10 cellular contexts compared by ENCODE assay signal in genomic region chr7:113015038-113015645, GRCh38.
A peak's percentile ranks its signal among the peaks of the same experiment; 100 is the strongest.
DNase-seq lines count a peak whose midpoint lies in the region; FAIRE-seq and TF ChIP-seq lines count a peak whose summit lies in the region.
"Had no signal": no experiment of that assay in that cellular context is flagged by ENCODE, and none has a peak within 500 bp of the region (broad histone marks: within the 10 kb centered on the region; RNA-seq: fewer than 3 reads in every experiment).

No MANE protein-coding gene starts in this region.

- BruUV-seq in endothelial cell of umbilical vein (replicated peaks; lab: Mats Ljungman, UMichigan): no TSS peak

- DNase-seq in NCI-H1092 treated with DMSO at 0.1 percent for 48 hours (lab: John Stamatoyannopoulos, UW) (peak; percentile 19), NCI-H1092 (lab: John Stamatoyannopoulos, UW) (no peak), NCI-H69 (lab: John Stamatoyannopoulos, UW) (peak; percentile 53), endothelial cell of umbilical vein (ENCODE audit: low read depth, low spot score) (peak; percentile 34), putamen (ENCODE audit: low spot score) (peak; percentile 8), HK-2 (ENCODE audit: unreplicated experiment) (no peak), nucleus accumbens (lab: John Stamatoyannopoulos, UW) (no peak), NCI-H1048 (lab: John Stamatoyannopoulos, UW) (no peak)
- DNase-seq: activated gamma-delta T cell treated with Interleukin-2 at 50 U/mL for 16 hours; CD4-positive, CD25-positive, alpha-beta regulatory T cell had no signal

- H2AFZ ChIP-seq in endothelial cell of umbilical vein (ENCODE audit: low read depth, low read length): no peak overlapping the region

- H3K36me3 ChIP-seq in endothelial cell of umbilical vein (ENCODE audit: control insufficient read depth in 2 of 2, extremely low read depth in 1 of 2, insufficient read depth in 2 of 2, low read length in 2 of 2): no peaks in the 10 kb centered on the region

- H3K9me3 ChIP-seq in endothelial cell of umbilical vein (replicated peaks; ENCODE audit: control insufficient read depth, insufficient read depth, low read length): no peaks in the 10 kb centered on the region

- CTCF ChIA-PET in endothelial cell of umbilical vein (lab: Charles Lee): interaction anchor here (0.6 to 4.2 kb wide), 8 partner anchors 11 to 684 kb away, joined by 3 to 72 read pairs (median 4); no protein-coding TSS in a partner anchor

- no peaks in the 10 kb centered on the region for H4K20me1 ChIP-seq in endothelial cell of umbilical vein (replicated peaks; ENCODE audit: control insufficient read depth, extremely low read depth, insufficient read depth, low read length)

- H3K9ac ChIP-seq in endothelial cell of umbilical vein (replicated peaks; ENCODE audit: extremely low read depth, insufficient read depth, low read length): no peak overlapping the region

- dilution Hi-C loops in endothelial cell of umbilical vein (cut with MboI; ENCODE audit: extremely low pct_ligation_motif_present, low sequenced_read_pairs): no loop called here

- no peaks in the 10 kb centered on the region for H3K4me1 ChIP-seq in endothelial cell of umbilical vein (ENCODE audit: control insufficient read depth, extremely low read depth, insufficient read depth, low read length)

- no peak overlapping the region for H3K27ac ChIP-seq in endothelial cell of umbilical vein (ENCODE audit: insufficient read depth, low read depth, low read length)

- H3K4me3 ChIP-seq in endothelial cell of umbilical vein (replicated peaks in 1 of 3; ENCODE audit: insufficient read depth in 1 of 3, low read depth in 1 of 3, low read length in 3 of 3): no peak overlapping the region

- no peak for TF ChIP-seq POLR2A in endothelial cell of umbilical vein (IDR thresholded peaks at IDR 0.05; ENCODE audit: low read depth, low read length)

- H3K27me3 ChIP-seq in endothelial cell of umbilical vein (ENCODE audit: control insufficient read depth in 2 of 2, insufficient read depth in 2 of 2, low read length in 2 of 2): no peaks in the 10 kb centered on the region

- intact Hi-C loops in endothelial cell of umbilical vein (cut with micrococcal nuclease): loop anchor here (1.0 kb wide), 2 partner anchors 406 to 683 kb away; no protein-coding TSS in a partner anchor

- POLR2A ChIA-PET in endothelial cell of umbilical vein (lab: Charles Lee): no interaction called here

- peak in 1 of 2 donors; percentile 7 for TF ChIP-seq CTCF in endothelial cell of umbilical vein (IDR thresholded peaks at IDR 0.05; ENCODE audit: extremely low read depth in 1 of 2, insufficient read depth in 1 of 2, low read depth in 1 of 2, low read length in 2 of 2)

- no peak overlapping the region for H3K4me2 ChIP-seq in endothelial cell of umbilical vein (ENCODE audit: insufficient read depth, low read length)

- H3K9me1 ChIP-seq in endothelial cell of umbilical vein (replicated peaks; ENCODE audit: control insufficient read depth, extremely low read depth, insufficient read depth, low read length): no peaks in the 10 kb centered on the region

- no peak for FAIRE-seq in endothelial cell of umbilical vein (lab: Jason Lieb, UNC)

- no peaks in the 10 kb centered on the region for H3K79me2 ChIP-seq in endothelial cell of umbilical vein (ENCODE audit: control insufficient read depth, insufficient read depth, low read length)

TF ChIP-seq in endothelial cell of umbilical vein, 7 proteins besides CTCF, POLR2A, EP300 and RAD21:
- TF ChIP-seq GATA2 (IDR thresholded peaks at IDR 0.05; ENCODE audit: insufficient read depth, insufficient read length, low read depth, low read length): no peak
- TF ChIP-seq EZH2 (IDR thresholded peaks at IDR 0.05; ENCODE audit: borderline replicate concordance, low read depth, low read length, severe bottlenecking): no peak
- TF ChIP-seq MAX (IDR thresholded peaks at IDR 0.05; ENCODE audit: insufficient read depth, insufficient read length): no peak
- no peak for TF ChIP-seq JUN (IDR thresholded peaks at IDR 0.05; ENCODE audit: borderline replicate concordance, insufficient read depth, insufficient read length, low read depth)
- no peak for TF ChIP-seq MYC (IDR thresholded peaks at IDR 0.05; ENCODE audit: low read depth, low read length)
- TF ChIP-seq POLR2AphosphoS5 (IDR thresholded peaks at IDR 0.05; ENCODE audit: insufficient read depth, low read depth, low read length): no peak
- TF ChIP-seq FOS (IDR thresholded peaks at IDR 0.05; ENCODE audit: borderline replicate concordance, insufficient read depth, low read length): no peak

Comparison
In these comparisons a context has a peak if more than half of its experiments do, and no peak if none do; other contexts are left out.
1. DNase-seq: peak in NCI-H1092 treated with DMSO at 0.1 percent for 48 hours (single experiment), NCI-H69 (single experiment), endothelial cell of umbilical vein (single experiment) and putamen (single experiment); none in NCI-H1092 (single experiment), HK-2 (single experiment), nucleus accumbens (0 of 56) and NCI-H1048 (single experiment).